ENCODE assay signal across 1 cellular context in the genomic region with DNA sequence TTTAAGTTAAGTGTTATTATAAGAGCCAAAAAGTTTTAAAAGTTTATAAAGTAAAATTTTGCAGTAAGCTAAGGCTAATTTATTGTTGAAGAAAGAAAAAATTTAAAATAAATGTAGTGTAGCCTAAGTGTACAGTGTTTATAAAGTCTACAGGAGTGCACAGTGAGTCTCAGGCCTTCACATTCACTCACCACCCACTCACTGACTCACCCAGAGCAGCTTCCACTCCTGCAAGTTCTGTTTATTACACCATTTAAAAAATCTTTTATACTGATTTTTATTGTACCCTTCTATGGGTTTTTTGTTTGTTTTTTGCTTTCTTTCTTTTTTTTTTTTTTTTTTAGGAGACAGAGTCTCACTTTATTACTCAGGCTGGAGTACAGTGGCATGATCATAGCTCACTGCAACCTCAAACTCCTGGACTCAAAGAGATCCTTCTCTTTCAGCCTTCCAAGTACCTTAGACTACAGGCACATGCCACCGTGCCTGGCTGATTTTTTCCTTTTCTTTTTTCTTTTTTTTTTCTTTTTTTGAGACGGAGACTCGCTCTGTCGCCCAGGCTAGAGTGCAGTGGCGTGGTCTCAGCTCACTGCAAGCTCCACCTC.
A peak's percentile ranks its signal among the peaks of the same experiment; 100 is the strongest.
TF ChIP-seq lines count a peak whose summit lies in the region.

No MANE protein-coding gene starts in this region.

TF ChIP-seq in K562, 482 proteins besides CTCF, POLR2A, EP300 and RAD21 (continued from another document):
- TF ChIP-seq, protein P1, sequence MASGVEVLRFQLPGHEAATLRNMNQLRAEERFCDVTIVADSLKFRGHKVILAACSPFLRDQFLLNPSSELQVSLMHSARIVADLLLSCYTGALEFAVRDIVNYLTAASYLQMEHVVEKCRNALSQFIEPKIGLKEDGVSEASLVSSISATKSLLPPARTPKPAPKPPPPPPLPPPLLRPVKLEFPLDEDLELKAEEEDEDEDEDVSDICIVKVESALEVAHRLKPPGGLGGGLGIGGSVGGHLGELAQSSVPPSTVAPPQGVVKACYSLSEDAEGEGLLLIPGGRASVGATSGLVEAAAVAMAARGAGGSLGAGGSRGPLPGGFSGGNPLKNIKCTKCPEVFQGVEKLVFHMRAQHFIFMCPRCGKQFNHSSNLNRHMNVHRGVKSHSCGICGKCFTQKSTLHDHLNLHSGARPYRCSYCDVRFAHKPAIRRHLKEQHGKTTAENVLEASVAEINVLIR (CRISPR knock-in tag; IDR thresholded peaks at IDR 0.05): no peak
- no peak for TF ChIP-seq PML (IDR thresholded peaks at IDR 0.05; ENCODE audit: low read length)
- 0 out of 2 replicates have a peak, but pooled peaks have one; percentile 32 for TF ChIP-seq EGR1 (conservative IDR thresholded peaks at IDR 0.05)
